Comparison of ENCODE assay signal across 1 cellular context in the genomic region with DNA sequence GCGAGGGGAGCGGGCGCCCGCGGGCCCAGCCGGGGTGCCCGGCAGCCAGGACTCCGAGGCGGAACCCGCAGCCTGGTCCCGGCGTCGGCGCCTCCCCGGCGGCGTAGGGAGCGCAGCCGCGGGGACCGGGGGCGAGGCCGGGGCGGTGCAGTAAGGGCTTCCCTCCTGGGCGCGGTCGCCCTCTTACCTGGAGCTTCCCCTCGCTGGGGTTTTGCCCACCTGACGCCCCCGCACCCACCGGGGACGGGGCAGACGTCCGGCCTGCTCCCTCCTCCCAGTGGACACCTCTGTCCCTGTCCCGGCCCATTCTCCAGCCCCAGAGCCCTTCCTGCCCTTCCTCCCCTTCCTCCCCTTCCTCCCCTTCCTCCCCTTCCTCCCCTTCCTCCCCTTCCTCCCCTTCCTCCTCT.
TF ChIP-seq lines count a peak whose summit lies in the region.

No MANE protein-coding gene starts in this region.

TF ChIP-seq in SK-N-SH, 30 proteins besides CTCF, POLR2A, EP300 and RAD21 (continued from another document):
- TF ChIP-seq, protein P1, sequence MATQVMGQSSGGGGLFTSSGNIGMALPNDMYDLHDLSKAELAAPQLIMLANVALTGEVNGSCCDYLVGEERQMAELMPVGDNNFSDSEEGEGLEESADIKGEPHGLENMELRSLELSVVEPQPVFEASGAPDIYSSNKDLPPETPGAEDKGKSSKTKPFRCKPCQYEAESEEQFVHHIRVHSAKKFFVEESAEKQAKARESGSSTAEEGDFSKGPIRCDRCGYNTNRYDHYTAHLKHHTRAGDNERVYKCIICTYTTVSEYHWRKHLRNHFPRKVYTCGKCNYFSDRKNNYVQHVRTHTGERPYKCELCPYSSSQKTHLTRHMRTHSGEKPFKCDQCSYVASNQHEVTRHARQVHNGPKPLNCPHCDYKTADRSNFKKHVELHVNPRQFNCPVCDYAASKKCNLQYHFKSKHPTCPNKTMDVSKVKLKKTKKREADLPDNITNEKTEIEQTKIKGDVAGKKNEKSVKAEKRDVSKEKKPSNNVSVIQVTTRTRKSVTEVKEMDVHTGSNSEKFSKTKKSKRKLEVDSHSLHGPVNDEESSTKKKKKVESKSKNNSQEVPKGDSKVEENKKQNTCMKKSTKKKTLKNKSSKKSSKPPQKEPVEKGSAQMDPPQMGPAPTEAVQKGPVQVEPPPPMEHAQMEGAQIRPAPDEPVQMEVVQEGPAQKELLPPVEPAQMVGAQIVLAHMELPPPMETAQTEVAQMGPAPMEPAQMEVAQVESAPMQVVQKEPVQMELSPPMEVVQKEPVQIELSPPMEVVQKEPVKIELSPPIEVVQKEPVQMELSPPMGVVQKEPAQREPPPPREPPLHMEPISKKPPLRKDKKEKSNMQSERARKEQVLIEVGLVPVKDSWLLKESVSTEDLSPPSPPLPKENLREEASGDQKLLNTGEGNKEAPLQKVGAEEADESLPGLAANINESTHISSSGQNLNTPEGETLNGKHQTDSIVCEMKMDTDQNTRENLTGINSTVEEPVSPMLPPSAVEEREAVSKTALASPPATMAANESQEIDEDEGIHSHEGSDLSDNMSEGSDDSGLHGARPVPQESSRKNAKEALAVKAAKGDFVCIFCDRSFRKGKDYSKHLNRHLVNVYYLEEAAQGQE (IDR thresholded peaks at IDR 0.05; ENCODE audit: low read depth, low read length) = no peak
- TF ChIP-seq PBX3 (IDR thresholded peaks at IDR 0.05) = no peak
- no peak for TF ChIP-seq NFIC (IDR thresholded peaks at IDR 0.05; ENCODE audit: borderline replicate concordance)
- no peak for TF ChIP-seq USF1 (IDR thresholded peaks at IDR 0.05; ENCODE audit: borderline replicate concordance, low read depth)
- TF ChIP-seq POLR2AphosphoS5 (IDR thresholded peaks at IDR 0.05; ENCODE audit: low read depth, low read length) = no peak
- TF ChIP-seq CHD2 (IDR thresholded peaks at IDR 0.05; ENCODE audit: low read length, partially characterized antibody) = no peak
- no peak for TF ChIP-seq GABPA (IDR thresholded peaks at IDR 0.05; ENCODE audit: low read depth)
- no peak for TF ChIP-seq FOXM1 (IDR thresholded peaks at IDR 0.05; ENCODE audit: low read depth)
- TF ChIP-seq NRF1 (IDR thresholded peaks at IDR 0.05; ENCODE audit: low read depth, low read length) = no peak
- no peak for TF ChIP-seq YY1 (IDR thresholded peaks at IDR 0.05; ENCODE audit: low read depth)
- no peak for TF ChIP-seq MEF2A (IDR thresholded peaks at IDR 0.05; ENCODE audit: borderline replicate concordance, low read depth)
- no peak for TF ChIP-seq TCF12 (IDR thresholded peaks at IDR 0.05)
- TF ChIP-seq, protein P2, sequence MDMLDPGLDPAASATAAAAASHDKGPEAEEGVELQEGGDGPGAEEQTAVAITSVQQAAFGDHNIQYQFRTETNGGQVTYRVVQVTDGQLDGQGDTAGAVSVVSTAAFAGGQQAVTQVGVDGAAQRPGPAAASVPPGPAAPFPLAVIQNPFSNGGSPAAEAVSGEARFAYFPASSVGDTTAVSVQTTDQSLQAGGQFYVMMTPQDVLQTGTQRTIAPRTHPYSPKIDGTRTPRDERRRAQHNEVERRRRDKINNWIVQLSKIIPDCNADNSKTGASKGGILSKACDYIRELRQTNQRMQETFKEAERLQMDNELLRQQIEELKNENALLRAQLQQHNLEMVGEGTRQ (IDR thresholded peaks at IDR 0.05; ENCODE audit: borderline replicate concordance, low read depth, low read length) = no peak
